31 cellular contexts compared by ENCODE assay signal in genomic region chr4:103493450-103494159, GRCh38.
"Had no signal": no experiment of that assay in that cellular context is flagged by ENCODE, and none has a peak within 500 bp of the region (broad histone marks: within the 10 kb centered on the region; RNA-seq: fewer than 3 reads in every experiment).

No MANE protein-coding gene starts in this region.

- H3K27me3 Mint-ChIP-seq: activated CD8-positive, alpha-beta T cell treated with anti-CD3 and anti-CD28 coated beads for 36 hours; brain; effector memory CD8-positive, alpha-beta T cell; natural killer cell treated with Interleukin-12 subunit alpha and Interleukin-12 subunit beta and Interleukin-15 and Interleukin-18, amount 100 ng/mL, for 72 hours; progenitor cell of endocrine pancreas; stimulated activated memory B cell treated with anti-CD40 and anti-IgM and Interleukin-4, amounts not matched to agents 10 μg/mL and 1 μg/mL and 100 μg/mL, for 72 hours; stimulated activated naive CD8-positive, alpha-beta T cell treated with anti-CD3 and anti-CD28 coated beads, Interleukin-15, amount 100 ng/mL, for 72 hours had no signal

- H3K27ac ChIP-seq: gastroesophageal sphincter, hepatocyte, left ventricle myocardium inferior, sigmoid colon, upper lobe of left lung, vagina had no signal

- H3K9me3 ChIP-seq: gastroesophageal sphincter, mucosa of descending colon, sigmoid colon, upper lobe of left lung, vagina had no signal

- H3K79me2 ChIP-seq: hepatocyte had no signal

- H3K27me3 ChIP-seq: gastroesophageal sphincter, hepatocyte, sigmoid colon, upper lobe of left lung, vagina had no signal

- H3K4me1 ChIP-seq: gastroesophageal sphincter, left ventricle myocardium inferior, sigmoid colon, upper lobe of left lung, vagina had no signal

- H3K4me2 ChIP-seq: hepatocyte, smooth muscle cell had no signal

- ATAC-seq: activated CD8-positive, alpha-beta T cell treated with anti-CD3 and anti-CD28 coated beads for 36 hours; activated naive CD4-positive, alpha-beta T cell treated with anti-CD3 and anti-CD28 coated beads, Interleukin-2, amount 50 U/mL, for 72 hours; activated T-cell treated with anti-CD3 and anti-CD28 coated beads, Interleukin-2, amount 50 U/mL, for 4 hours; effector memory CD8-positive, alpha-beta T cell; gastroesophageal sphincter; mucosa of descending colon; natural killer cell treated with Interleukin-12 subunit alpha and Interleukin-12 subunit beta and Interleukin-15 and Interleukin-18, amount 100 ng/mL, for 72 hours; stimulated activated memory B cell treated with anti-CD40 and anti-IgM and Interleukin-4, amounts not matched to agents 10 μg/mL and 1 μg/mL and 100 μg/mL, for 72 hours; stimulated activated naive CD8-positive, alpha-beta T cell treated with anti-CD3 and anti-CD28 coated beads, Interleukin-15, amount 100 ng/mL, for 72 hours had no signal

- H3K36me3 Mint-ChIP-seq: activated naive CD4-positive, alpha-beta T cell treated with anti-CD3 and anti-CD28 coated beads, Interleukin-2, amount 50 U/mL, for 72 hours; brain; natural killer cell treated with Interleukin-12 subunit alpha and Interleukin-12 subunit beta and Interleukin-15 and Interleukin-18, amount 100 ng/mL, for 72 hours; stimulated activated memory B cell treated with anti-CD40 and anti-IgM and Interleukin-4, amounts not matched to agents 10 μg/mL and 1 μg/mL and 100 μg/mL, for 72 hours had no signal

- H3K4me1 Mint-ChIP-seq: brain; stimulated activated memory B cell treated with anti-CD40 and anti-IgM and Interleukin-4, amounts not matched to agents 10 μg/mL and 1 μg/mL and 100 μg/mL, for 72 hours had no signal

- H3K27ac Mint-ChIP-seq: activated CD8-positive, alpha-beta T cell treated with anti-CD3 and anti-CD28 coated beads for 36 hours; activated naive CD4-positive, alpha-beta T cell treated with anti-CD3 and anti-CD28 coated beads, Interleukin-2, amount 50 U/mL, for 72 hours; activated T-helper 2 cell treated with anti-CD3 and anti-CD28 coated beads, Interferon-gamma antibody, Interleukin-2, Interleukin-4, amounts not matched to agents 10 μg/mL and 5 μg/mL and 100 μg/mL, durations not matched to agents 14 hours and 24 hours and 36 hours; brain; effector memory CD8-positive, alpha-beta T cell; natural killer cell treated with Interleukin-12 subunit alpha and Interleukin-12 subunit beta and Interleukin-15 and Interleukin-18, amount 100 ng/mL, for 72 hours; progenitor cell of endocrine pancreas; stimulated activated memory B cell treated with anti-CD40 and anti-IgM and Interleukin-4, amounts not matched to agents 10 μg/mL and 1 μg/mL and 100 μg/mL, for 72 hours; stimulated activated naive CD8-positive, alpha-beta T cell treated with anti-CD3 and anti-CD28 coated beads, Interleukin-15, amount 100 ng/mL, for 72 hours had no signal

- DNase-seq: activated CD4-positive, alpha-beta T cell treated with anti-CD3 and anti-CD28 coated beads, Interleukin-2, amount 50 U/mL, for 1 hour; activated CD4-positive, CD25-positive, alpha-beta regulatory T cell treated with anti-CD3 and anti-CD28 coated beads, Interleukin-2, amount 50 U/mL, for 72 hours; activated CD8-positive, alpha-beta T cell treated with anti-CD3 and anti-CD28 coated beads for 36 hours; activated T-cell treated with anti-CD3 and anti-CD28 coated beads, Interleukin-2, amount 50 U/mL, for 4 hours; aorta; caudate nucleus; cortex of kidney; effector memory CD8-positive, alpha-beta T cell; islet precursor cell; left ventricle myocardium inferior; mucosa of descending colon; retina; sigmoid colon; stimulated activated CD4-positive, alpha-beta T cell treated with anti-CD3 and anti-CD28 coated beads, Interleukin-1b, Interleukin-23, amount 100 ng/mL, for 48 hours; stimulated activated CD4-positive, alpha-beta T cell treated with anti-CD3 and anti-CD28 coated beads, Interleukin-4, amount 100 ng/mL, for 4 hours; stimulated activated CD8-positive, alpha-beta memory T cell treated with anti-CD3 and anti-CD28 coated beads, Interleukin-4, amount 100 ng/mL, for 48 hours; stimulated activated naive CD8-positive, alpha-beta T cell treated with anti-CD3 and anti-CD28 coated beads, Interleukin-15, amount 100 ng/mL, for 72 hours; substantia nigra; T-helper 2 cell; upper lobe of left lung had no signal

- H3K9me3 Mint-ChIP-seq: activated CD8-positive, alpha-beta T cell treated with anti-CD3 and anti-CD28 coated beads for 36 hours; activated T-helper 2 cell treated with anti-CD3 and anti-CD28 coated beads, Interferon-gamma antibody, Interleukin-2, Interleukin-4, amounts not matched to agents 10 μg/mL and 5 μg/mL and 100 μg/mL, durations not matched to agents 14 hours and 24 hours and 36 hours; effector memory CD8-positive, alpha-beta T cell; stimulated activated memory B cell treated with anti-CD40 and anti-IgM and Interleukin-4, amounts not matched to agents 10 μg/mL and 1 μg/mL and 100 μg/mL, for 72 hours had no signal

- H3K36me3 ChIP-seq: gastroesophageal sphincter, left ventricle myocardium inferior, sigmoid colon, upper lobe of left lung, vagina had no signal

- H3K4me3 ChIP-seq: gastroesophageal sphincter, hepatocyte, left ventricle myocardium inferior, lung, mucosa of descending colon, sigmoid colon, smooth muscle cell, upper lobe of left lung, vagina had no signal

- H3K4me3 Mint-ChIP-seq: activated CD8-positive, alpha-beta T cell treated with anti-CD3 and anti-CD28 coated beads for 36 hours; activated T-cell treated with anti-CD3 and anti-CD28 coated beads, Interleukin-2, amount 50 U/mL, for 4 hours; brain; effector memory CD8-positive, alpha-beta T cell; natural killer cell treated with Interleukin-12 subunit alpha and Interleukin-12 subunit beta and Interleukin-15 and Interleukin-18, amount 100 ng/mL, for 72 hours; stimulated activated memory B cell treated with anti-CD40 and anti-IgM and Interleukin-4, amounts not matched to agents 10 μg/mL and 1 μg/mL and 100 μg/mL, for 72 hours; stimulated activated naive CD8-positive, alpha-beta T cell treated with anti-CD3 and anti-CD28 coated beads, Interleukin-15, amount 100 ng/mL, for 72 hours had no signal

- H2AFZ ChIP-seq: hepatocyte had no signal
